ENCODE assay signal across 8 cellular contexts in the genomic region with DNA sequence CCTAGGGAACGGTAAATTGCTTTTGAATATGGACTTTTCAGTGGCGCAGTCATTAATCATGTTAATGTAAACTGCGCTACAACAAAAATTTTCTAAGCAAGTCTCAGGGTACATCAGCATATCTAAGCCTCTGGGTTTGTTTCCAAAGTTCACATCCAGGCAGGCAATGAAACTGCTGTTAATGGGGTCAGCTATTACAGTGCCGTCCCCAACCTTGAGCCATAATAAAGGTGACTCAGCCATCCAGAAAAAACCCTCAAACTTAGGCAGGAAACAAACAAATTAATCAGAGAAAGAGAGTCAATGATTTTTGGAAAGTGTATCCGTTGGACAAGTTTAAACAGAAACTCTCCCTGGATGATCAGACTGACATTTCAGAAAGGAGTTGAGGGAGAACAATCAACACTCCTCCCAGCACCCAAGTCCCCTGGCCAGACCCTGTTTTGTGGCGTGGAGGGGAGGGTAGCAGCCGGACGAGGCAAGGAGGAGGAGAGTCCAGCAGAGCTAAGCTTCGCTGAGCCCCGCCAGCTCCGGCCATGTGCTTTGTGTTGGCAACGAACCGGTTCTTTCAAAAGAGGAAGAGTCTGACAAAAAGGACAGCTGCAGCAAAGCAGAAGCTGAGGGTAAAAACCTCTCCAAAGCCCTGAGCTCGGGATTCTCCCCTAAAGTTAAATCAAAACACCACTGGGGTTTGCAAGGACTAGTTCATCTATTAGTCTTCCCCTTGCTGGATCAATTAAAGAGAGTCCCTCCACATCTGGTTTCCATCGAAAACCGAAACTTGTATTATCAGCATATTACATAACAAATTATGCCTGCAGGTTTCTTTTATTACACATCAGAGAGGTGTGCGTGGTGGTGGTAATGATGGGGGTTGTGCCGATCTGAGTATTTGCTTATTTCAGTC. TPM values are rescaled to one million over a fixed set of nuclear protein-coding genes. Genes with fewer than 3 reads are reported as not detected.
DNase-seq lines count a peak whose midpoint lies in the region; ATAC-seq, FAIRE-seq and TF ChIP-seq lines count a peak whose summit lies in the region.

No MANE protein-coding gene starts in this region.

- H3K36me3 Mint-ChIP-seq in CD4-positive, alpha-beta memory T cell: peaks cover 4 to 15% of the 10 kb centered on the region in 2 donors

- BruUV-seq in K562 (replicated peaks; lab: Mats Ljungman, UMichigan): no TSS peak

- peak overlapping the region; percentile 36; the same call in 1 of the 2 replicates for H3K4me2 ChIP-seq in K562 (ENCODE audit: insufficient read depth, low read length)

- FAIRE-seq in K562 (lab: Jason Lieb, UNC): peak; percentile 70

- CTCF ChIA-PET in CD4-positive, alpha-beta memory T cell (lab: Charles Lee; ENCODE audit: partially characterized antibody): interaction anchor here (0.7 to 18.1 kb wide), 38 partner anchors 14 to 217 kb away, joined by 3 to 556 read pairs (median 8); no protein-coding TSS in a partner anchor
- CTCF ChIA-PET in K562 (lab: Yijun Ruan, JAX; ENCODE audit: low intra/inter-chr PET ratio): interaction anchor here (0.7 to 2.5 kb wide), 2 partner anchors 200 to 979 kb away, joined by 3 to 15 read pairs; a partner anchor contains a TSS

- no peak overlapping the region for H2AFZ ChIP-seq in K562 (ENCODE audit: low read depth, low read length)

- H3K36me3 ChIP-seq in CD4-positive, alpha-beta memory T cell (ENCODE audit: insufficient read depth, low read length): no peaks in the 10 kb centered on the region
- peaks cover 4% of the 10 kb centered on the region; the same call in 2 of the 3 replicates for H3K36me3 ChIP-seq in K562 (ENCODE audit: control insufficient read depth, insufficient read depth, low read length)
- no peaks in the 10 kb centered on the region for H3K36me3 ChIP-seq in stomach

- TF ChIP-seq EP300 in K562 (IDR thresholded peaks at IDR 0.05; ENCODE audit: low read length): no peak
- no peak for TF ChIP-seq EP300 in stomach (IDR thresholded peaks at IDR 0.05)

- intact Hi-C loops in CD4-positive, alpha-beta memory T cell (cut with micrococcal nuclease): loop anchor here (1.0 to 5.0 kb wide), 12 partner anchors 7 to 338 kb away; no protein-coding TSS in a partner anchor
- intact Hi-C loops in K562 (cut with micrococcal nuclease) (loop anchor here (1.0 to 10.0 kb wide), 8 partner anchors 22 to 200 kb away; no protein-coding TSS in a partner anchor), stomach (cut with DNase I; ENCODE audit: low total_unique reads) (loop anchor here (5.0 kb wide), 1 partner anchor 203 kb away; no protein-coding TSS in a partner anchor)

- 32% methylated on average over 11 of the region's 18 CpGs for WGBS in K562 (ENCODE audit: insufficient coverage, low coverage, missing lambda C conversion rate)
- 6 to 12% (median 8%) methylated on average over 18 of the region's 18 CpGs for WGBS in stomach, 5 donors

- TF ChIP-seq POLR2A in K562 (conservative IDR thresholded peaks at IDR 0.05) (no peak), stomach (IDR thresholded peaks at IDR 0.05) (no peak)

- H3K27me3 ChIP-seq in CD4-positive, alpha-beta memory T cell (ENCODE audit: insufficient read depth, low read length): no peaks in the 10 kb centered on the region
- H3K27me3 ChIP-seq in K562 (ENCODE audit: control insufficient read depth in 2 of 2, insufficient read depth in 2 of 2, low read length in 2 of 2) (no peaks in the 10 kb centered on the region), stomach (no peaks in the 10 kb centered on the region)

- in situ Hi-C loops in K562 (cut with MboI): loop anchor here (5.0 to 10.0 kb wide), 2 partner anchors 188 to 304 kb away; no protein-coding TSS in a partner anchor

- TF ChIP-seq RAD21 in K562 (CRISPR knock-in tag; conservative IDR thresholded peaks at IDR 0.05 in 1 of 2, IDR thresholded peaks at IDR 0.05 in 1 of 2): no peak

- no peaks in the 10 kb centered on the region for H3K9me3 ChIP-seq in CD4-positive, alpha-beta memory T cell (ENCODE audit: control insufficient read depth in 1 of 2, low read length in 2 of 2)
- H3K9me3 ChIP-seq in K562 (replicated peaks; ENCODE audit: control insufficient read depth, insufficient read depth, low read depth, low read length): no peaks in the 10 kb centered on the region
- no peaks in the 10 kb centered on the region for H3K9me3 ChIP-seq in stomach

- H3K27me3 Mint-ChIP-seq in CD4-positive, alpha-beta memory T cell: no peaks in the 10 kb centered on the region

- H3K9me1 ChIP-seq in K562 (ENCODE audit: control insufficient read depth, insufficient read depth, low read length): no peaks in the 10 kb centered on the region

- POLR2A ChIA-PET in CD4-positive, alpha-beta memory T cell (lab: Charles Lee; ENCODE audit: partially characterized antibody): interaction anchor here (0.6 to 5.7 kb wide), 39 partner anchors 8 to 322 kb away, joined by 3 to 163 read pairs (median 10); a partner anchor contains a TSS
- POLR2A ChIA-PET in K562 (lab: Yijun Ruan, JAX): interaction anchor here (0.7 to 1.7 kb wide), 8 partner anchors 9 to 199 kb away, joined by 3 to 8 read pairs (median 3); no protein-coding TSS in a partner anchor

- H3K79me2 ChIP-seq in K562 (ENCODE audit: control insufficient read depth, insufficient read depth, low read length): peaks cover 69% of the 10 kb centered on the region

- peaks cover 80% of the 10 kb centered on the region for H3K4me1 ChIP-seq in CD4-positive, alpha-beta memory T cell (ENCODE audit: insufficient read depth, low read length)
- H3K4me1 ChIP-seq in K562 (replicated peaks in 1 of 2; ENCODE audit: control insufficient read depth in 2 of 2, insufficient read depth in 2 of 2, low read length in 2 of 2) (peaks cover 29 to 34% of the 10 kb centered on the region in 2 experiments; a peak in 4 of 5 replicates), stomach (peaks cover 80 to 91% (median 89%) of the 10 kb centered on the region in 4 donors)

- H3K4me1 Mint-ChIP-seq in CD4-positive, alpha-beta memory T cell: peaks cover 67 to 85% (median 76%) of the 10 kb centered on the region in 4 donors

- H3K4me3 Mint-ChIP-seq in CD4-positive, alpha-beta memory T cell: peak overlapping the region; percentile 95 to 100 (median 98)

- peak; percentile 17 for ATAC-seq in GM21360 (IDR thresholded peaks at IDR 0.05; ENCODE audit: unreplicated experiment)
- ATAC-seq in K562: no peak

- DNase-seq in CD4-positive, alpha-beta memory T cell: peak in 2 of 5 donors; percentile 75
- peak; percentile 75 for DNase-seq in M059J (ENCODE audit: low read depth)
- no peak for DNase-seq in K562 (ENCODE audit: extremely low read depth in 1 of 4, low spot score in 3 of 4)
- DNase-seq in kidney tubule cell (ENCODE audit: low spot score): peak; percentile 52
- no peak for DNase-seq in stomach
- no peak for DNase-seq in dedifferentiated amniotic fluid mesenchymal stem cell (ENCODE audit: extremely low spot score)
- no peak for DNase-seq in iPS-NIHi7 (ENCODE audit: extremely low spot score)

- H4K20me1 ChIP-seq in K562 (replicated peaks; ENCODE audit: control insufficient read depth, insufficient read depth, low read length): peaks cover 23% of the 10 kb centered on the region; the same call in 1 of the 2 replicates

- peak overlapping the region; percentile 87 to 97 (median 96) for H3K27ac Mint-ChIP-seq in CD4-positive, alpha-beta memory T cell

- H3K9me3 Mint-ChIP-seq in CD4-positive, alpha-beta memory T cell: no peaks in the 10 kb centered on the region

- H3K27ac ChIP-seq in CD4-positive, alpha-beta memory T cell (ENCODE audit: low read depth, low read length): peak overlapping the region; percentile 64
- no peak overlapping the region for H3K27ac ChIP-seq in K562 (ENCODE audit: extremely low read depth, low read depth, low read length)
- H3K27ac ChIP-seq in stomach: peak overlapping the region; percentile 72 to 94 (median 89)

- peak overlapping the region in 1 of 2 experiments; percentile 65; a peak in 1 of 4 replicates for H3K9ac ChIP-seq in K562 (ENCODE audit: insufficient read depth in 1 of 2, low read depth in 2 of 2, low read length in 2 of 2)

- peak overlapping the region; percentile 57 to 79 for H3K4me3 ChIP-seq in CD4-positive, alpha-beta memory T cell (ENCODE audit: low read length in 2 of 2)
- no peak overlapping the region for H3K4me3 ChIP-seq in K562
- H3K4me3 ChIP-seq in stomach: peak overlapping the region in 3 of 4 donors; percentile 6 to 88 (median 88)

- TF ChIP-seq CTCF in K562 (IDR thresholded peaks at IDR 0.05 in 2 of 3, conservative IDR thresholded peaks at IDR 0.05 in 1 of 3; ENCODE audit: insufficient read depth in 2 of 3, low read depth in 1 of 3, low read length in 3 of 3) (no peak), stomach (IDR thresholded peaks at IDR 0.05) (no peak)

RNA-seq across cellular contexts. Expression of a gene that starts 3.6 kb away (rescaled TPM):
- 10 to 100 TPM; 57.3 to 60.7 TPM for total RNA-seq in CD4-positive, alpha-beta memory T cell
- 10 to 100 TPM in 1 of 2 donors, 1 to 10 TPM in 1; 7.3 to 42.5 TPM for polyA plus RNA-seq in CD4-positive, alpha-beta memory T cell
- 7.7 and 16.7 TPM in 2 replicates for total RNA-seq in M059J (2014; rRNA removed; shearing (Covaris generic))
- 11.6 and 20.0 TPM in 2 replicates for total RNA-seq in K562 (2011; cell fraction: chromatin; rRNA removed; ENCODE audit: low replicate concordance)
- total RNA-seq in K562 (2011; cell fraction: nucleolus; rRNA removed): 13.0 and 13.7 TPM in 2 replicates
- total RNA-seq in K562 (2011; cell fraction: nucleoplasm; rRNA removed): 8.9 and 12.2 TPM in 2 replicates
- total RNA-seq in K562 (2014; rRNA removed): 11.9 and 17.2 TPM in 2 replicates
- total RNA-seq in K562 (2014; rRNA removed; fragmentation: Illumina TruSeq; extraction: Trizol): 4.2 and 5.0 TPM in 2 replicates
- 10.6 and 10.8 TPM in 2 replicates for total RNA-seq in K562 (2015; rRNA removed; fragmentation: Illumina TruSeq; extraction: Trizol)
- 16.5 and 17.0 TPM in 2 replicates for total RNA-seq in K562 (2021)
- polyA plus RNA-seq in K562 (2011; rRNA removed): 3.9 and 4.5 TPM in 2 replicates
- 5.1 and 9.0 TPM in 2 replicates for polyA plus RNA-seq in K562 (2011; cell fraction: cytosol; rRNA removed)
- polyA plus RNA-seq in K562 (2011; cell fraction: nucleus; rRNA removed): 5.9 and 8.3 TPM in 2 replicates
- 7.8 and 8.4 TPM in 2 replicates for polyA plus RNA-seq in K562 (2012)
- polyA plus RNA-seq in K562 (2014; fragmentation: Illumina TruSeq; extraction: Trizol): 5.0 and 7.5 TPM in 2 replicates
- polyA plus RNA-seq in K562 (2014; fragmentation: Nextera tagmentation; extraction: Ambion mirVana): under 1 TPM; 0.03 to 0.08 TPM
- polyA plus RNA-seq in K562 (2014; rRNA removed): 6.5 and 6.6 TPM in 2 replicates
- 6.9 and 7.9 TPM in 2 replicates for polyA minus RNA-seq in K562 (2011; rRNA and poly(A)+ RNA removed)
- 10.2 and 11.9 TPM in 2 replicates for polyA minus RNA-seq in K562 (2011; cell fraction: cytosol; rRNA and poly(A)+ RNA removed)
- 5.5 and 9.6 TPM in 2 replicates for polyA minus RNA-seq in K562 (2011; cell fraction: nucleus; rRNA and poly(A)+ RNA removed)
- total RNA-seq in stomach: 10 to 100 TPM in 4 of 5 donors, 1 to 10 TPM in 1; 9.4 to 46.9 (median 19.3) TPM
- polyA plus RNA-seq in stomach: 1 to 10 TPM; 5.7 to 9.3 (median 8.2) TPM

RNA-seq across cellular contexts. Expression of a gene that starts 51.1 kb away (rescaled TPM):
- total RNA-seq in CD4-positive, alpha-beta memory T cell: 10 to 100 TPM; 20.0 to 24.2 TPM
- 10 to 100 TPM; 18.2 to 31.1 TPM for polyA plus RNA-seq in CD4-positive, alpha-beta memory T cell
- total RNA-seq in M059J (2014; rRNA removed; shearing (Covaris generic)): 21.1 and 28.9 TPM in 2 replicates
- total RNA-seq in K562 (2011; cell fraction: chromatin; rRNA removed; ENCODE audit: low replicate concordance): 36.0 and 96.0 TPM in 2 replicates
- 25.0 and 28.3 TPM in 2 replicates for total RNA-seq in K562 (2011; cell fraction: nucleolus; rRNA removed)
- total RNA-seq in K562 (2011; cell fraction: nucleoplasm; rRNA removed): 55.4 and 95.7 TPM in 2 replicates
- total RNA-seq in K562 (2014; rRNA removed) (23.7 and 24.3 TPM in 2 replicates), K562 (2014; rRNA removed; fragmentation: Illumina TruSeq; extraction: Trizol) (34.3 and 37.9 TPM in 2 replicates), K562 (2015; rRNA removed; fragmentation: Illumina TruSeq; extraction: Trizol) (25.2 and 26.9 TPM in 2 replicates), K562 (2021) (20.4 and 21.3 TPM in 2 replicates), stomach (10 to 100 TPM in 4 of 5 donors, 1 to 10 TPM in 1; 7.6 to 47.9 (median 18.0) TPM)
- polyA plus RNA-seq in K562 (2011; rRNA removed) (26.5 and 31.2 TPM in 2 replicates), K562 (2014; fragmentation: Illumina TruSeq; extraction: Trizol) (22.2 and 22.3 TPM in 2 replicates), K562 (2014; fragmentation: Nextera tagmentation; extraction: Ambion mirVana) (1 to 10 TPM; 9.3 to 9.8 TPM), K562 (2014; rRNA removed) (22.1 and 28.9 TPM in 2 replicates), stomach (10 to 100 TPM; 11.3 to 13.3 (median 11.6) TPM)
- 9.1 and 14.0 TPM in 2 replicates for polyA plus RNA-seq in K562 (2011; cell fraction: cytosol; rRNA removed)
- polyA plus RNA-seq in K562 (2011; cell fraction: nucleus; rRNA removed): 14.5 and 23.4 TPM in 2 replicates
- polyA plus RNA-seq in K562 (2012): 18.6 and 19.5 TPM in 2 replicates
- polyA minus RNA-seq in K562 (2011; rRNA and poly(A)+ RNA removed): 20.2 and 20.3 TPM in 2 replicates
- 6.8 and 7.4 TPM in 2 replicates for polyA minus RNA-seq in K562 (2011; cell fraction: cytosol; rRNA and poly(A)+ RNA removed)
- polyA minus RNA-seq in K562 (2011; cell fraction: nucleus; rRNA and poly(A)+ RNA removed): 14.9 and 23.3 TPM in 2 replicates

Comparison
In these comparisons a context has a peak if more than half of its experiments do, and no peak if none do; other contexts are left out.
1. DNase-seq: peak in M059J (single experiment) and kidney tubule cell (single experiment); none in K562 (0 of 4), stomach (single experiment), dedifferentiated amniotic fluid mesenchymal stem cell (single experiment) and iPS-NIHi7 (single experiment).